8 cellular contexts compared by ENCODE assay signal in genomic region chr7:42831051-42831952, GRCh38.
DNase-seq lines count a peak whose midpoint lies in the region; ATAC-seq and TF ChIP-seq lines count a peak whose summit lies in the region.

No MANE protein-coding gene starts in this region.

- H3K9me3 Mint-ChIP-seq in chondrocyte (ENCODE audit: low read depth): no peaks in the 10 kb centered on the region

- H3K27ac Mint-ChIP-seq in chondrocyte (ENCODE audit: unreplicated experiment): no peak overlapping the region

- peaks cover 12% of the 10 kb centered on the region for H3K4me1 Mint-ChIP-seq in chondrocyte (ENCODE audit: low read depth)

- no peak overlapping the region for H3K4me3 Mint-ChIP-seq in chondrocyte (ENCODE audit: unreplicated experiment)

- intact Hi-C loops in lower lobe of right lung (cut with DNase I): loop anchor here (10.0 kb wide), 1 partner anchor 887 kb away; no protein-coding TSS in a partner anchor
- intact Hi-C loops in aorta (cut with DNase I): loop anchor here (5.0 to 10.0 kb wide), 4 partner anchors 137 to 889 kb away; no protein-coding TSS in a partner anchor

- H3K4me1 ChIP-seq in lower lobe of right lung (peaks cover 23% of the 10 kb centered on the region), aorta (ENCODE audit: control insufficient read depth in 1 of 2, insufficient read depth in 2 of 2, low read length in 2 of 2) (no peaks in the 10 kb centered on the region)

- ATAC-seq in lower lobe of right lung (peak; percentile 73 to 85), aorta (ENCODE audit: low FRiP score) (peak; percentile 72), HG02623 (IDR thresholded peaks at IDR 0.05; ENCODE audit: unreplicated experiment) (no peak), HG03025 (IDR thresholded peaks at IDR 0.05; ENCODE audit: low FRiP score, unreplicated experiment) (no peak)

- DNase-seq in COLO829 (ENCODE audit: low spot score): peak; percentile 50
- DNase-seq in LNCaP clone FGC (ENCODE audit: low read depth): peak; percentile 26
- no peak for DNase-seq in chondrocyte (ENCODE audit: low spot score)
- peak; percentile 49 for DNase-seq in lower lobe of right lung
- DNase-seq in aorta: peak; percentile 50 to 71
- DNase-seq in GM20000 (ENCODE audit: low spot score): no peak

- H3K27me3 ChIP-seq in lower lobe of right lung (ENCODE audit: low read depth) (no peaks in the 10 kb centered on the region), aorta (ENCODE audit: control insufficient read depth in 1 of 2, insufficient read depth in 2 of 2, low read length in 1 of 2) (no peaks in the 10 kb centered on the region)

- TF ChIP-seq CTCF in LNCaP clone FGC (IDR thresholded peaks at IDR 0.05; ENCODE audit: control insufficient read depth, extremely low read depth, insufficient read depth): peak; percentile 85
- TF ChIP-seq CTCF in chondrocyte (IDR thresholded peaks at IDR 0.05): peak; percentile 90
- TF ChIP-seq CTCF in lower lobe of right lung (IDR thresholded peaks at IDR 0.05): peak; percentile 54
- no peak for TF ChIP-seq CTCF in GM20000 (IDR thresholded peaks at IDR 0.05; ENCODE audit: extremely low read depth, missing control alignments)

- H3K27ac ChIP-seq in lower lobe of right lung (no peak overlapping the region), aorta (ENCODE audit: low read depth in 1 of 2, low read length in 2 of 2) (no peak overlapping the region)

- H3K4me3 ChIP-seq in LNCaP clone FGC (ENCODE audit: low read depth, low read length) (no peak overlapping the region), lower lobe of right lung (peak overlapping the region; percentile 7), aorta (ENCODE audit: low read length in 2 of 2) (no peak overlapping the region)

- H3K27me3 Mint-ChIP-seq in chondrocyte (ENCODE audit: low read depth): peaks cover 4% of the 10 kb centered on the region

- H3K36me3 Mint-ChIP-seq in chondrocyte (ENCODE audit: low read depth): no peaks in the 10 kb centered on the region

- H3K36me3 ChIP-seq in lower lobe of right lung (no peaks in the 10 kb centered on the region), aorta (ENCODE audit: control insufficient read depth in 1 of 2, insufficient read depth in 2 of 2, low read length in 1 of 2) (no peaks in the 10 kb centered on the region)

- H3K9me3 ChIP-seq in lower lobe of right lung: no peaks in the 10 kb centered on the region
- no peaks in the 10 kb centered on the region for H3K9me3 ChIP-seq in aorta (ENCODE audit: control insufficient read depth, low read length)

- WGBS in aorta, 2 donors: 16 to 17% methylated on average over 7 of the region's 7 CpGs

Comparison
In these comparisons a context has a peak if more than half of its experiments do, and no peak if none do; other contexts are left out.
1. DNase-seq: peak in COLO829 (single experiment), LNCaP clone FGC (single experiment), lower lobe of right lung (single experiment) and aorta (2 of 2); none in chondrocyte (single experiment) and GM20000 (single experiment).
2. ATAC-seq: peak in lower lobe of right lung (2 of 2) and aorta (single experiment); none in HG02623 (single experiment) and HG03025 (single experiment).